Comparison of ENCODE assay signal across 1 cellular context in genomic region chr19:17834350-17835181, GRCh38.
TF ChIP-seq lines count a peak whose summit lies in the region.

No MANE protein-coding gene starts in this region.

TF ChIP-seq in HCT116, 20 proteins besides CTCF, POLR2A, EP300 and RAD21:
- TF ChIP-seq ELF1 (IDR thresholded peaks at IDR 0.05; ENCODE audit: borderline replicate concordance, low read depth) (no peak), EZH2 (IDR thresholded peaks at IDR 0.05) (no peak), ZBTB33 (IDR thresholded peaks at IDR 0.05; ENCODE audit: extremely low read depth, insufficient replicate concordance, low read length) (no peak), SIN3A (IDR thresholded peaks at IDR 0.05; ENCODE audit: low read depth) (no peak), EZH2phosphoT487 (IDR thresholded peaks at IDR 0.05; ENCODE audit: borderline replicate concordance) (no peak), TCF7L2 (IDR thresholded peaks at IDR 0.05; ENCODE audit: borderline replicate concordance, extremely low read depth, insufficient read depth, insufficient read length) (no peak), SP1 (IDR thresholded peaks at IDR 0.05; ENCODE audit: low read depth) (no peak), JUND (IDR thresholded peaks at IDR 0.05) (no peak), ATF3 (IDR thresholded peaks at IDR 0.05) (no peak), EGR1 (IDR thresholded peaks at IDR 0.05; ENCODE audit: low read depth) (no peak), POLR2AphosphoS5 (IDR thresholded peaks at IDR 0.05; ENCODE audit: low read depth, low read length) (no peak), CEBPB (IDR thresholded peaks at IDR 0.05; ENCODE audit: low read depth) (no peak)
